In the genomic region with DNA sequence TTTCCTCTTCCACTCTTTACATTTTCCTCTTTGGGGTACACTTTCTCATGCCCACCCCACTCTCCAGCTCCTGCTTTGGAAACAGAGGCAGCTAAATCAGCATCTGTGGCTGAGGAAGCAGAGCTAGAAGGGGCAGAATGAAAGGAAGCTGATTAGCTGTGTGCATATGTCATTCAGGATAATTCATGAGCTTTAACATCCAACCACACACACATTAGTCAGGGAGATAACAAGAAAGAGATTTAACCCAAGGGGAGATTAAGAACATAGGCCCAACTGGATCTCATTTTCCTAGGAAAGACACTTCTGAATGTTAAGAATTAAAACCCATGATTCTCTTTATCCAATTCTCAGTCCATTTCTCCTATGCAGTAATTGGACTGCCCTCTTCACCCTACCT, we compare ENCODE assay signal across 21 cellular contexts.
A peak's percentile ranks its signal among the peaks of the same experiment; 100 is the strongest.
DNase-seq lines count a peak whose midpoint lies in the region; FAIRE-seq and TF ChIP-seq lines count a peak whose summit lies in the region.
"Had no signal": no experiment of that assay in that cellular context is flagged by ENCODE, and none has a peak within 500 bp of the region (broad histone marks: within the 10 kb centered on the region; RNA-seq: fewer than 3 reads in every experiment).

No MANE protein-coding gene starts in this region.

- H2AFZ ChIP-seq in neuronal stem cell (ENCODE audit: low read length): peak overlapping the region; percentile 50
- H2AFZ ChIP-seq: GM23338, PC-9 had no signal

- H3K4me2 ChIP-seq in neuronal stem cell (ENCODE audit: insufficient read depth, low read length, poor library complexity, severe bottlenecking): no peak overlapping the region
- H3K4me2 ChIP-seq: GM23338, PC-9 had no signal

- no peak overlapping the region for H3K14ac ChIP-seq in neuronal stem cell (ENCODE audit: low read length)

- FAIRE-seq in D721Med (lab: Jason Lieb, UNC): peak; percentile 67
- FAIRE-seq: HepG2 had no signal

- no peaks in the 10 kb centered on the region for H3K27me3 ChIP-seq in neuronal stem cell (ENCODE audit: control insufficient read depth in 3 of 3, insufficient read depth in 3 of 3, low read depth in 1 of 3, low read length in 3 of 3)
- H3K27me3 ChIP-seq: BE2C, MG63, SJCRH30 had no signal

- no peak overlapping the region for H2AK5ac ChIP-seq in neuronal stem cell (ENCODE audit: low read depth, low read length)

- no peak overlapping the region for H4K8ac ChIP-seq in neuronal stem cell (ENCODE audit: low read depth, low read length)

- no peak overlapping the region for H2BK5ac ChIP-seq in neuronal stem cell (ENCODE audit: low read length)

- no peak overlapping the region for H3K9ac ChIP-seq in neuronal stem cell (ENCODE audit: low read depth, low read length, poor library complexity)

- no peak overlapping the region for H3K23ac ChIP-seq in neuronal stem cell (ENCODE audit: low read depth, low read length, poor library complexity)

- H3K4me3 ChIP-seq in neuronal stem cell (ENCODE audit: low read length in 2 of 2): no peak overlapping the region
- H3K4me3 ChIP-seq: GM23338, MG63, PC-9, SJCRH30 had no signal

- H3K4ac ChIP-seq in neuronal stem cell (ENCODE audit: low read length): no peak overlapping the region

- H3K79me1 ChIP-seq in neuronal stem cell (ENCODE audit: low read depth, low read length): no peaks in the 10 kb centered on the region

- peaks cover 0 to under 1% of the 10 kb centered on the region in 2 donors for H3K4me1 ChIP-seq in neuronal stem cell (ENCODE audit: control insufficient read depth in 2 of 2, insufficient read depth in 1 of 2, low read depth in 1 of 2, low read length in 2 of 2)
- H3K4me1 ChIP-seq: BE2C had no signal

- DNase-seq in D721Med (ENCODE audit: insufficient read length, low spot score) (no peak), NCI-H82 treated with DMSO at 0.1 percent for 48 hours (lab: John Stamatoyannopoulos, UW; ENCODE audit: unreplicated experiment) (peak; percentile 93), dermis blood vessel endothelial cell (peak; percentile 1), neuronal stem cell (ENCODE audit: low spot score) (no peak), NCI-H2081 treated with DMSO at 0.1 percent for 48 hours (lab: John Stamatoyannopoulos, UW) (no peak), NK-92 (lab: John Stamatoyannopoulos, UW; ENCODE audit: unreplicated experiment) (no peak), NCI-H526 (lab: John Stamatoyannopoulos, UW) (no peak)
- DNase-seq: 8988T, ACHN, BE2C, Calu3, H9, Kasumi-1, MG63, NCI-H2029, NCI-H2227 treated with DMSO at 0.1 percent for 48 hours, NCI-H510A, PC-9, SJCRH30 had no signal

- TF ChIP-seq CTCF in D721Med (IDR thresholded peaks at IDR 0.05; ENCODE audit: insufficient read depth, missing control alignments): no peak

- H4K91ac ChIP-seq in neuronal stem cell (ENCODE audit: low read depth, low read length, poor library complexity): no peak overlapping the region

- H3K9me3 ChIP-seq in neuronal stem cell (replicated peaks in 1 of 2; ENCODE audit: control insufficient read depth in 2 of 2, insufficient read depth in 1 of 2, low read depth in 1 of 2, low read length in 2 of 2): peaks cover 0 to 6% of the 10 kb centered on the region in 2 donors
- H3K9me3 ChIP-seq: BE2C, MG63, SJCRH30 had no signal

- H2BK120ac ChIP-seq in neuronal stem cell (ENCODE audit: low read depth, low read length): no peak overlapping the region

- H2BK15ac ChIP-seq in neuronal stem cell (ENCODE audit: low read length): no peak overlapping the region

- no peak overlapping the region for H3K18ac ChIP-seq in neuronal stem cell (ENCODE audit: low read length)

- no peak overlapping the region for H2BK12ac ChIP-seq in neuronal stem cell (ENCODE audit: low read length)

- no peak overlapping the region for H3K27ac ChIP-seq in neuronal stem cell (replicated peaks; ENCODE audit: low read length)
- H3K27ac ChIP-seq: PC-9, SJCRH30 had no signal

- H3K36me3 ChIP-seq in neuronal stem cell (replicated peaks in 1 of 2; ENCODE audit: control insufficient read depth in 2 of 2, insufficient read depth in 2 of 2, low read length in 2 of 2): no peaks in the 10 kb centered on the region
- H3K36me3 ChIP-seq: BE2C, MG63, SJCRH30 had no signal

Comparison
In these comparisons a context has a peak if more than half of its experiments do, and no peak if none do; other contexts are left out.
1. DNase-seq: peak in NCI-H82 treated with DMSO at 0.1 percent for 48 hours (single experiment) and dermis blood vessel endothelial cell (single experiment); none in D721Med (single experiment), neuronal stem cell (single experiment), NCI-H2081 treated with DMSO at 0.1 percent for 48 hours (single experiment), NK-92 (single experiment) and NCI-H526 (0 of 2).